In genomic region chr22:22037740-22038139, GRCh38 we compare ENCODE assay signal across 15 cellular contexts. TPM values are rescaled to one million over a fixed set of nuclear protein-coding genes. Genes with fewer than 3 reads are reported as not detected.
A peak's percentile ranks its signal among the peaks of the same experiment; 100 is the strongest.
DNase-seq lines count a peak whose midpoint lies in the region; ATAC-seq and TF ChIP-seq lines count a peak whose summit lies in the region.
"Had no signal": no experiment of that assay in that cellular context is flagged by ENCODE, and none has a peak within 500 bp of the region (broad histone marks: within the 10 kb centered on the region; RNA-seq: fewer than 3 reads in every experiment).

No MANE protein-coding gene starts in this region.

- no peak overlapping the region for H3K9ac ChIP-seq in MM.1S (ENCODE audit: low read length)

- DNase-seq in EL = peak; percentile 65
- DNase-seq in MM.1S = no peak
- peak; percentile 88 for DNase-seq in brain microvascular endothelial cell
- no peak for DNase-seq in naive B cell
- no peak for DNase-seq in mesothelial cell of epicardium (ENCODE audit: low spot score in 2 of 2, unreplicated experiment in 2 of 2)
- no peak for DNase-seq in H7
- no peak for DNase-seq in GOT3 (lab: John Stamatoyannopoulos, UW)
- DNase-seq: activated T-cell treated with anti-CD3 and anti-CD28 coated beads, Interleukin-2, amount 50 U/mL, for 4 hours; body of pancreas; Calu3; NCI-H526 had no signal

- no peaks in the 10 kb centered on the region for H3K9me2 ChIP-seq in MM.1S (replicated peaks; ENCODE audit: insufficient read depth, low read length)

- H3K27ac ChIP-seq in MM.1S (ENCODE audit: low read length) (peak overlapping the region; percentile 60; the same call in 1 of the 2 replicates), brain microvascular endothelial cell (no peak overlapping the region)
- H3K27ac ChIP-seq: body of pancreas, epithelial cell of prostate, SK-N-MC had no signal

- H2AFZ ChIP-seq in MM.1S (ENCODE audit: low read length) = 0 out of 2 replicates have a peak overlapping the region, but pooled peaks have one; percentile 28

- TF ChIP-seq CTCF in MM.1S (IDR thresholded peaks at IDR 0.05; ENCODE audit: low read length) (no peak), brain microvascular endothelial cell (IDR thresholded peaks at IDR 0.05; ENCODE audit: low read depth, low read length, missing control alignments) (no peak), mesothelial cell of epicardium (IDR thresholded peaks at IDR 0.05; ENCODE audit: unreplicated experiment) (no peak)

- H3K4me3 ChIP-seq in MM.1S (ENCODE audit: low read length) = no peak overlapping the region
- H3K4me3 ChIP-seq in brain microvascular endothelial cell (ENCODE audit: low read depth, low read length) = no peak overlapping the region
- no peak overlapping the region for H3K4me3 ChIP-seq in H7 (ENCODE audit: insufficient read depth, low read depth, low read length)
- H3K4me3 ChIP-seq: body of pancreas, SK-N-MC had no signal

- H4K20me1 ChIP-seq in MM.1S (ENCODE audit: insufficient read depth, low read length) = no peaks in the 10 kb centered on the region

- H3K36me3 Mint-ChIP-seq in naive B cell (peaks cover 0 to 5% of the 10 kb centered on the region in 2 donors), mesothelial cell of epicardium (no peaks in the 10 kb centered on the region)

- H3K4me1 Mint-ChIP-seq in naive B cell = peaks cover 55 to 65% (median 61%) of the 10 kb centered on the region in 3 donors
- no peaks in the 10 kb centered on the region for H3K4me1 Mint-ChIP-seq in mesothelial cell of epicardium

- peak overlapping the region in 5 of 8 donors; percentile 13 to 71 (median 62) for H3K4me3 Mint-ChIP-seq in naive B cell
- H3K4me3 Mint-ChIP-seq in mesothelial cell of epicardium = no peak overlapping the region
- H3K4me3 Mint-ChIP-seq: activated T-cell treated with anti-CD3 and anti-CD28 coated beads, Interleukin-2, amount 50 U/mL, for 4 hours had no signal

- H3K27me3 ChIP-seq in MM.1S (replicated peaks; ENCODE audit: insufficient read depth, low read length) (no peaks in the 10 kb centered on the region), brain microvascular endothelial cell (replicated peaks) (peaks cover 5% of the 10 kb centered on the region), H7 (ENCODE audit: control insufficient read depth, insufficient read depth, low read length) (peaks cover 98% of the 10 kb centered on the region)
- H3K27me3 ChIP-seq: body of pancreas had no signal

- no peaks in the 10 kb centered on the region for H3K79me2 ChIP-seq in MM.1S (ENCODE audit: low read length)

- H3K4me1 ChIP-seq in MM.1S (ENCODE audit: low read length) = peaks cover 40% of the 10 kb centered on the region
- H3K4me1 ChIP-seq: body of pancreas had no signal

- in situ Hi-C loops in brain microvascular endothelial cell (cut with HindIII; ENCODE audit: low pct_ligation_motif_present, low sequenced_read_pairs) = no loop called here

- H3K27ac Mint-ChIP-seq in naive B cell (peak overlapping the region in 5 of 6 donors; percentile 79 to 91 (median 89)), mesothelial cell of epicardium (no peak overlapping the region)

- H3K9me3 ChIP-seq in MM.1S (replicated peaks; ENCODE audit: insufficient read depth, low read length) = no peaks in the 10 kb centered on the region
- H3K9me3 ChIP-seq: body of pancreas had no signal

- no peaks in the 10 kb centered on the region for H3K36me3 ChIP-seq in MM.1S (replicated peaks; ENCODE audit: insufficient read depth, low read length)
- no peaks in the 10 kb centered on the region for H3K36me3 ChIP-seq in brain microvascular endothelial cell (replicated peaks)
- H3K36me3 ChIP-seq in H7 (replicated peaks; ENCODE audit: control insufficient read depth, insufficient read depth, low read length) = no peaks in the 10 kb centered on the region

- H3K9me3 Mint-ChIP-seq in naive B cell = peaks cover 0 to 9% (median 0%) of the 10 kb centered on the region in 7 donors
- H3K9me3 Mint-ChIP-seq in mesothelial cell of epicardium = no peaks in the 10 kb centered on the region
- H3K9me3 Mint-ChIP-seq: activated T-cell treated with anti-CD3 and anti-CD28 coated beads, Interleukin-2, amount 50 U/mL, for 4 hours had no signal

- ATAC-seq in naive B cell (ENCODE audit: low read depth in 2 of 2) = no peak
- no peak for ATAC-seq in GM21423 (IDR thresholded peaks at IDR 0.05; ENCODE audit: unreplicated experiment)
- ATAC-seq: activated CD4-positive, CD25-positive, alpha-beta regulatory T cell treated with anti-CD3 and anti-CD28 coated beads, Interleukin-2, amount 50 U/mL, for 24 hours; activated T-cell treated with anti-CD3 and anti-CD28 coated beads, Interleukin-2, amount 50 U/mL, for 4 hours; body of pancreas had no signal

- H3K4me2 ChIP-seq in MM.1S (ENCODE audit: low read depth, low read length) = no peak overlapping the region; the same call in 1 of the 2 replicates

- H3F3A ChIP-seq in MM.1S (ENCODE audit: insufficient read depth, low read length) = peaks cover 16% of the 10 kb centered on the region

- H3K27me3 Mint-ChIP-seq in naive B cell = no peaks in the 10 kb centered on the region
- peaks cover 47% of the 10 kb centered on the region for H3K27me3 Mint-ChIP-seq in mesothelial cell of epicardium (ENCODE audit: low read depth)

RNA-seq across cellular contexts. Expression of gene TOP3B, which starts 55.2 kb away (rescaled TPM):
- 10 to 100 TPM; 10.4 to 27.8 (median 15.9) TPM for polyA plus RNA-seq in naive B cell (ENCODE audit: low read depth in 6 of 6)
- 59.8 to 63.3 TPM (median 60.8 TPM) in 3 replicates for total RNA-seq in mesothelial cell of epicardium
- total RNA-seq in H7 (2014; rRNA removed; shearing (Covaris generic)) = 53.8 and 76.2 TPM in 2 replicates

Comparison
In these comparisons a context has a peak if more than half of its experiments do, and no peak if none do; other contexts are left out.
1. DNase-seq: peak in EL (single experiment) and brain microvascular endothelial cell (single experiment); none in MM.1S (single experiment), naive B cell (single experiment), mesothelial cell of epicardium (0 of 2), H7 (single experiment) and GOT3 (single experiment).